In the genomic region with DNA sequence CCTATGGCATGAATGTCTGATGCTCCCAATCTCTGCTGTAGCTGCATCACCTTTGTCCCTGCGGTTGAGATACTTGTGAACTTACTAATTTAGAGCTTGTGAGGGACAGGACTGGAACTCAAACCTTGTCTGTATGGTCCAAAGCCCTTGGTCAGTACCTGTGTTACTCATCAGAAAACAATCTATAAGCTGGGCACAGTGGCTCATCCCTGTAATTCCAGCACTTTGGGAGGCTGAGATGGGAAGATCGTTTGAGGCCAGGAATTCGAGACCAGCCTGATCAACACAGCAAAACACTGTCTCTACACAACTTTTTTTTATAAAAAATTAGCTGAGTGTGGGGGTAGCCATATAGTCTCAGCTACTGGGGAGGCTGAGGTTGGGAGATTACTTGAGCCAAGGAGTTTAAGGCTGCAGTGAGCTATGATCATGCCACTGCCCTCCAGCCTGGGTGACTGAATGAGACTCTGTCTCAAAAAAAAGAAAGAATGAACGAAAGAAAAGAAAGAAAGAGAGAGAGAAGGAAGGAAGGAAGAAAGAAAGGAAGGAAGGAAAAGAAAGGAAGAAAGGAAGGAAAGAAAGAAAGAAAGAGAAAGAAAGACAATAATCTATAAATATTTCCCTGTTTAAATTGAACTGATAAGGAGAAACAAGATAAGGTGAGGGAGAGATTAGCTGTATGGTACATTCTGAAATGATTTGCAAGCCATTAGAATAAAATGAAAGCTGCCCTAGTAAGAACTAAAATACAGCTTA, we compare ENCODE assay signal across 29 cellular contexts.
"Had no signal": no experiment of that assay in that cellular context is flagged by ENCODE, and none has a peak within 500 bp of the region (broad histone marks: within the 10 kb centered on the region; RNA-seq: fewer than 3 reads in every experiment).

No MANE protein-coding gene starts in this region.

- DNase-seq: colonic mucosa; dermis blood vessel endothelial cell; effector memory CD8-positive, alpha-beta T cell; erythroblast; esophagus squamous epithelium; foreskin melanocyte; glutamatergic neuron; heart right ventricle; hypothalamus; immature natural killer cell; kidney glomerular epithelial cell; natural killer cell; pancreas; stimulated activated CD4-positive, alpha-beta T cell treated with anti-CD3 and anti-CD28 coated beads, Interleukin-12 subunit alpha, Interleukin-12 subunit beta, amount 100 ng/mL, for 4 hours; stimulated activated CD4-positive, alpha-beta T cell treated with anti-CD3 and anti-CD28 coated beads, Interleukin-1b, Interleukin-23, amount 100 ng/mL, for 48 hours; stimulated activated CD4-positive, alpha-beta T cell treated with anti-CD3 and anti-CD28 coated beads, Interleukin-4, amount 100 ng/mL, for 24 hours; stimulated activated naive CD8-positive, alpha-beta T cell treated with anti-CD3 and anti-CD28 coated beads, Interleukin-15, Interleukin-2, amounts not matched to agents 100 U/mL and 50 U/mL, for 24 hours; substantia nigra had no signal

- H3K4me1 Mint-ChIP-seq: memory B cell; natural killer cell; neural crest cell; stimulated activated effector memory CD8-positive, alpha-beta T cell treated with anti-CD3 and anti-CD28 coated beads, Interleukin-12 subunit alpha, Interleukin-12 subunit beta, amount 100 ng/mL, for 72 hours had no signal

- H3K36me3 ChIP-seq: colonic mucosa, esophagus squamous epithelium, heart right ventricle, neutrophil, pancreas, prostate gland, right atrium auricular region had no signal

- H3K4me1 ChIP-seq: colonic mucosa, esophagus squamous epithelium, heart right ventricle, pancreas, prostate gland, right atrium auricular region had no signal

- H3K4me3 ChIP-seq: colonic mucosa, esophagus squamous epithelium, heart right ventricle, lung, pancreas, prostate gland, right atrium auricular region, smooth muscle cell had no signal

- H3K27ac ChIP-seq: colonic mucosa, esophagus squamous epithelium, heart right ventricle, neutrophil, pancreas, prostate gland, right atrium auricular region had no signal

- H3K4me3 Mint-ChIP-seq: effector memory CD8-positive, alpha-beta T cell; immature natural killer cell; memory B cell; natural killer cell; neural crest cell; stimulated activated effector memory CD8-positive, alpha-beta T cell treated with anti-CD3 and anti-CD28 coated beads, Interleukin-12 subunit alpha, Interleukin-12 subunit beta, amount 100 ng/mL, for 72 hours; type B pancreatic cell had no signal

- H3K4me2 ChIP-seq: smooth muscle cell had no signal

- ATAC-seq: effector memory CD8-positive, alpha-beta T cell; heart right ventricle; left lobe of liver; natural killer cell; pancreas; sciatic nerve; stimulated activated effector memory CD8-positive, alpha-beta T cell treated with anti-CD3 and anti-CD28 coated beads, Interleukin-12 subunit alpha, Interleukin-12 subunit beta, amount 100 ng/mL, for 72 hours; stimulated activated naive CD8-positive, alpha-beta T cell treated with anti-CD3 and anti-CD28 coated beads, Interleukin-15, Interleukin-2, amounts not matched to agents 100 U/mL and 50 U/mL, for 24 hours had no signal

- H3K9me3 ChIP-seq: colonic mucosa, esophagus squamous epithelium, neutrophil, pancreas, prostate gland had no signal

- H3K27me3 ChIP-seq: colonic mucosa, neutrophil, right atrium auricular region had no signal

- H3K27ac Mint-ChIP-seq: effector memory CD8-positive, alpha-beta T cell; immature natural killer cell; memory B cell; natural killer cell; stimulated activated effector memory CD8-positive, alpha-beta T cell treated with anti-CD3 and anti-CD28 coated beads, Interleukin-12 subunit alpha, Interleukin-12 subunit beta, amount 100 ng/mL, for 72 hours; type B pancreatic cell had no signal

- H3K9me3 Mint-ChIP-seq: immature natural killer cell, natural killer cell had no signal

- H3K36me3 Mint-ChIP-seq: immature natural killer cell; natural killer cell; stimulated activated effector memory CD8-positive, alpha-beta T cell treated with anti-CD3 and anti-CD28 coated beads, Interleukin-12 subunit alpha, Interleukin-12 subunit beta, amount 100 ng/mL, for 72 hours; type B pancreatic cell had no signal
